8 cellular contexts compared by ENCODE assay signal in the genomic region with DNA sequence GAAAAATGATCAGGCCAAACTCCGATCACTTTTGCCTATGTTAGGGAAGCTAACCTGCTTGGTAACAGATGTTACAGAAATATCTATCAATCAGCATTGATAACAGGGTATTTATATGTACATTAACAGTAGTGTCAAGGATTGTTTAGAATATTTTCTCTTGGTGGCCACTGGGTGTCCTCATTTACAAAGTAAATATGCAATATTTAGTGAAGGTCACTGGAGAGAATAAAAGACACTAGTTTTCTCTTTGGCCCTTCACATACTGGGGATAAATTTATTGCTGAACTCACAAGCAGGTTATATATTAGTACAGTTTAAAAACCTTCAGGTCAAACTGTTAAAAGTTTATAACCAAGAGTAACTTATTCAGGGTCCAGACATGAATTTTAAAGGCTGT.
A peak's percentile ranks its signal among the peaks of the same experiment; 100 is the strongest.
DNase-seq lines count a peak whose midpoint lies in the region; FAIRE-seq and TF ChIP-seq lines count a peak whose summit lies in the region.

No MANE protein-coding gene starts in this region.

- no TSS peak for BruUV-seq in PC-9 (replicated peaks; lab: Mats Ljungman, UMichigan)

- 88% methylated on average over 1 of the region's 1 CpG for WGBS in esophagus muscularis mucosa
- 86% methylated on average over 1 of the region's 1 CpG for WGBS in prostate gland

- H3K36me3 ChIP-seq in PC-9 (ENCODE audit: low read depth) (no peaks in the 10 kb centered on the region), esophagus muscularis mucosa (no peaks in the 10 kb centered on the region), prostate gland (no peaks in the 10 kb centered on the region)

- no peak overlapping the region for H3K27ac Mint-ChIP-seq in CD14-positive monocyte
- H3K27ac Mint-ChIP-seq in activated T-helper 2 cell treated with anti-CD3 and anti-CD28 coated beads, Interferon-gamma antibody, Interleukin-2, Interleukin-4, amounts not matched to agents 10 μg/mL and 5 μg/mL and 100 μg/mL, durations not matched to agents 14 hours and 24 hours and 36 hours: no peak overlapping the region

- no peaks in the 10 kb centered on the region for H3K9me3 Mint-ChIP-seq in CD14-positive monocyte
- no peaks in the 10 kb centered on the region for H3K9me3 Mint-ChIP-seq in activated T-helper 2 cell treated with anti-CD3 and anti-CD28 coated beads, Interferon-gamma antibody, Interleukin-2, Interleukin-4, amounts not matched to agents 10 μg/mL and 5 μg/mL and 100 μg/mL, durations not matched to agents 14 hours and 24 hours and 36 hours

- POLR2A ChIA-PET in PC-9 (lab: Charles Lee; ENCODE audit: unreplicated experiment): no interaction called here

- H3K79me2 ChIP-seq in PC-9 (ENCODE audit: low read depth): no peaks in the 10 kb centered on the region

- H3K9me2 ChIP-seq in PC-9 (ENCODE audit: insufficient read depth): no peaks in the 10 kb centered on the region

- H3K4me3 ChIP-seq in PC-9 (no peak overlapping the region), esophagus muscularis mucosa (no peak overlapping the region), prostate gland (no peak overlapping the region)

- H2AFZ ChIP-seq in PC-9: no peak overlapping the region

- H3K9me3 ChIP-seq in PC-9 (ENCODE audit: insufficient read depth, low read depth): no peaks in the 10 kb centered on the region
- H3K9me3 ChIP-seq in esophagus muscularis mucosa: no peaks in the 10 kb centered on the region
- H3K9me3 ChIP-seq in prostate gland: no peaks in the 10 kb centered on the region

- no peaks in the 10 kb centered on the region for H3K27me3 ChIP-seq in PC-9 (ENCODE audit: insufficient read depth, low read depth)
- H3K27me3 ChIP-seq in esophagus muscularis mucosa: no peaks in the 10 kb centered on the region
- H3K27me3 ChIP-seq in prostate gland (replicated peaks; ENCODE audit: insufficient read depth): no peaks in the 10 kb centered on the region

- H3F3A ChIP-seq in PC-9 (ENCODE audit: insufficient read depth, low read depth): no peaks in the 10 kb centered on the region

- no peaks in the 10 kb centered on the region for H4K20me1 ChIP-seq in PC-9 (ENCODE audit: insufficient read depth)

- TF ChIP-seq POLR2A in esophagus muscularis mucosa (IDR thresholded peaks at IDR 0.05; ENCODE audit: low read depth): no peak
- TF ChIP-seq POLR2A in prostate gland (IDR thresholded peaks at IDR 0.05): no peak

- H3K36me3 Mint-ChIP-seq in CD14-positive monocyte: no peaks in the 10 kb centered on the region
- H3K36me3 Mint-ChIP-seq in activated T-helper 2 cell treated with anti-CD3 and anti-CD28 coated beads, Interferon-gamma antibody, Interleukin-2, Interleukin-4, amounts not matched to agents 10 μg/mL and 5 μg/mL and 100 μg/mL, durations not matched to agents 14 hours and 24 hours and 36 hours (ENCODE audit: low read depth): no peaks in the 10 kb centered on the region

- H3K4me2 ChIP-seq in PC-9: no peak overlapping the region

- peak; percentile 56 for FAIRE-seq in GM19239 (lab: Jason Lieb, UNC)

- no peaks in the 10 kb centered on the region for H3K4me1 Mint-ChIP-seq in CD14-positive monocyte
- H3K4me1 Mint-ChIP-seq in activated T-helper 2 cell treated with anti-CD3 and anti-CD28 coated beads, Interferon-gamma antibody, Interleukin-2, Interleukin-4, amounts not matched to agents 10 μg/mL and 5 μg/mL and 100 μg/mL, durations not matched to agents 14 hours and 24 hours and 36 hours (ENCODE audit: low read depth): peaks cover 14% of the 10 kb centered on the region

- no peak overlapping the region for H3K4me3 Mint-ChIP-seq in CD14-positive monocyte
- H3K4me3 Mint-ChIP-seq in activated T-helper 2 cell treated with anti-CD3 and anti-CD28 coated beads, Interferon-gamma antibody, Interleukin-2, Interleukin-4, amounts not matched to agents 10 μg/mL and 5 μg/mL and 100 μg/mL, durations not matched to agents 14 hours and 24 hours and 36 hours (ENCODE audit: low read depth): no peak overlapping the region

- TF ChIP-seq CTCF in CD14-positive monocyte (IDR thresholded peaks at IDR 0.05): peak; percentile 36
- TF ChIP-seq CTCF in PC-9 (conservative IDR thresholded peaks at IDR 0.05): peak; percentile 66
- peak; percentile 27 to 45 (median 37) for TF ChIP-seq CTCF in esophagus muscularis mucosa (IDR thresholded peaks at IDR 0.05)
- TF ChIP-seq CTCF in prostate gland (IDR thresholded peaks at IDR 0.05): peak in 3 of 4 experiments; percentile 25 to 57 (median 54)

- DNase-seq in CD14-positive monocyte (ENCODE audit: low spot score) (no peak), GM19239 (ENCODE audit: insufficient read length, low spot score) (no peak), PC-9 (no peak), esophagus muscularis mucosa (ENCODE audit: extremely low spot score) (no peak), prostate gland (ENCODE audit: low spot score) (no peak)
- no peak for DNase-seq in activated CD4-positive, alpha-beta T cell treated with anti-CD3 and anti-CD28 coated beads for 1 hour
- no peak for DNase-seq in activated T-helper 2 cell treated with anti-CD3 and anti-CD28 coated beads, Interferon-gamma antibody, Interleukin-2, Interleukin-4, amounts not matched to agents 10 μg/mL and 5 μg/mL and 100 μg/mL, durations not matched to agents 14 hours and 24 hours and 36 hours (ENCODE audit: low spot score)
- no peak for DNase-seq in activated CD4-positive, alpha-beta T cell treated with anti-CD3 and anti-CD28 coated beads for 48 hours

- no peak overlapping the region for H3K27ac ChIP-seq in PC-9
- H3K27ac ChIP-seq in esophagus muscularis mucosa (replicated peaks in 1 of 4): no peak overlapping the region
- H3K27ac ChIP-seq in prostate gland: no peak overlapping the region

- CTCF ChIA-PET in PC-9 (lab: Charles Lee): no interaction called here

- no peaks in the 10 kb centered on the region for H3K4me1 ChIP-seq in PC-9 (replicated peaks; ENCODE audit: insufficient read depth)
- H3K4me1 ChIP-seq in esophagus muscularis mucosa: peaks cover 34 to 47% (median 42%) of the 10 kb centered on the region in 4 donors
- no peaks in the 10 kb centered on the region for H3K4me1 ChIP-seq in prostate gland (replicated peaks)

- intact Hi-C loops in CD14-positive monocyte (cut with micrococcal nuclease): no loop called here
- intact Hi-C loops in PC-9 (cut with micrococcal nuclease; ENCODE audit: unreplicated experiment): loop anchor here (2.0 to 5.0 kb wide), 2 partner anchors 211 to 1332 kb away; no protein-coding TSS in a partner anchor
- intact Hi-C loops in esophagus muscularis mucosa (cut with DNase I): loop anchor here (10.0 kb wide), 1 partner anchor 52 kb away; no protein-coding TSS in a partner anchor
- intact Hi-C loops in prostate gland (cut with DNase I): loop anchor here (10.0 kb wide), 1 partner anchor 802 kb away; no protein-coding TSS in a partner anchor
- intact Hi-C loops in activated T-helper 2 cell treated with anti-CD3 and anti-CD28 coated beads, Interferon-gamma antibody, Interleukin-2, Interleukin-4, amounts not matched to agents 10 μg/mL and 5 μg/mL and 100 μg/mL, durations not matched to agents 14 hours and 24 hours and 36 hours (cut with micrococcal nuclease): loop anchor here (1.0 to 5.0 kb wide), 3 partner anchors 55 to 211 kb away; a partner anchor contains a TSS

- TF ChIP-seq EP300 in esophagus muscularis mucosa (IDR thresholded peaks at IDR 0.05): no peak

- H3K27me3 Mint-ChIP-seq in CD14-positive monocyte (ENCODE audit: low read depth in 3 of 3): no peaks in the 10 kb centered on the region
- H3K27me3 Mint-ChIP-seq in activated T-helper 2 cell treated with anti-CD3 and anti-CD28 coated beads, Interferon-gamma antibody, Interleukin-2, Interleukin-4, amounts not matched to agents 10 μg/mL and 5 μg/mL and 100 μg/mL, durations not matched to agents 14 hours and 24 hours and 36 hours (ENCODE audit: low read depth): no peaks in the 10 kb centered on the region

Comparison
In these comparisons a context has a peak if more than half of its experiments do, and no peak if none do; other contexts are left out.
1. intact Hi-C loops: an anchor here in PC-9 (2.0 to 5.0 kb wide), esophagus muscularis mucosa (10.0 kb wide), prostate gland (10.0 kb wide) and activated T-helper 2 cell treated with anti-CD3 and anti-CD28 coated beads, Interferon-gamma antibody, Interleukin-2, Interleukin-4, amounts not matched to agents 10 μg/mL and 5 μg/mL and 100 μg/mL, durations not matched to agents 14 hours and 24 hours and 36 hours (1.0 to 5.0 kb wide); none called in CD14-positive monocyte.